In genomic region chr3:186849392-186849975, GRCh38 we compare ENCODE assay signal across 7 cellular contexts. TPM values are rescaled to one million over a fixed set of nuclear protein-coding genes. Genes with fewer than 3 reads are reported as not detected.
A peak's percentile ranks its signal among the peaks of the same experiment; 100 is the strongest.
DNase-seq lines count a peak whose midpoint lies in the region; ATAC-seq lines count a peak whose summit lies in the region.

No MANE protein-coding gene starts in this region.

- no peak overlapping the region for H3K4me2 ChIP-seq in neuronal stem cell (ENCODE audit: insufficient read depth, low read length, poor library complexity, severe bottlenecking)

- no peak overlapping the region for H2AK5ac ChIP-seq in neuronal stem cell (ENCODE audit: low read depth, low read length)

- no peak overlapping the region for H3K4ac ChIP-seq in neuronal stem cell (ENCODE audit: low read length)

- no peaks in the 10 kb centered on the region for H3K79me1 ChIP-seq in neuronal stem cell (ENCODE audit: low read depth, low read length)

- no peak overlapping the region for H3K9ac ChIP-seq in neuronal stem cell (ENCODE audit: low read depth, low read length, poor library complexity)

- H3K27me3 Mint-ChIP-seq in activated T-helper 2 cell treated with anti-CD3 and anti-CD28 coated beads, Interferon-gamma antibody, Interleukin-2, Interleukin-4, amounts not matched to agents 10 μg/mL and 5 μg/mL and 100 μg/mL, durations not matched to agents 14 hours and 24 hours and 36 hours (ENCODE audit: low read depth): peaks cover 15% of the 10 kb centered on the region

- H3K4me1 Mint-ChIP-seq in activated T-helper 2 cell treated with anti-CD3 and anti-CD28 coated beads, Interferon-gamma antibody, Interleukin-2, Interleukin-4, amounts not matched to agents 10 μg/mL and 5 μg/mL and 100 μg/mL, durations not matched to agents 14 hours and 24 hours and 36 hours (ENCODE audit: low read depth): peaks cover 13% of the 10 kb centered on the region

- peak overlapping the region; percentile 3 for H3K27ac Mint-ChIP-seq in activated T-helper 2 cell treated with anti-CD3 and anti-CD28 coated beads, Interferon-gamma antibody, Interleukin-2, Interleukin-4, amounts not matched to agents 10 μg/mL and 5 μg/mL and 100 μg/mL, durations not matched to agents 14 hours and 24 hours and 36 hours

- no peaks in the 10 kb centered on the region for H3K9me3 ChIP-seq in neuronal stem cell (replicated peaks in 1 of 2; ENCODE audit: control insufficient read depth in 2 of 2, insufficient read depth in 1 of 2, low read depth in 1 of 2, low read length in 2 of 2)

- peaks cover 0 to 16% (median 0%) of the 10 kb centered on the region in 3 experiments for H3K27me3 ChIP-seq in neuronal stem cell (ENCODE audit: control insufficient read depth in 3 of 3, insufficient read depth in 3 of 3, low read depth in 1 of 3, low read length in 3 of 3)

- peaks cover 6% of the 10 kb centered on the region for H3K36me3 Mint-ChIP-seq in activated T-helper 2 cell treated with anti-CD3 and anti-CD28 coated beads, Interferon-gamma antibody, Interleukin-2, Interleukin-4, amounts not matched to agents 10 μg/mL and 5 μg/mL and 100 μg/mL, durations not matched to agents 14 hours and 24 hours and 36 hours (ENCODE audit: low read depth)

- H2AFZ ChIP-seq in neuronal stem cell (ENCODE audit: low read length): no peak overlapping the region

- no peak overlapping the region for H4K91ac ChIP-seq in neuronal stem cell (ENCODE audit: low read depth, low read length, poor library complexity)

- intact Hi-C loops in activated T-helper 2 cell treated with anti-CD3 and anti-CD28 coated beads, Interferon-gamma antibody, Interleukin-2, Interleukin-4, amounts not matched to agents 10 μg/mL and 5 μg/mL and 100 μg/mL, durations not matched to agents 14 hours and 24 hours and 36 hours (cut with micrococcal nuclease): loop anchor here (1.0 to 5.0 kb wide), 3 partner anchors 33 to 316 kb away; partner anchors contain the start of gene ST6GAL1

- no peak overlapping the region for H3K4me3 Mint-ChIP-seq in activated T-helper 2 cell treated with anti-CD3 and anti-CD28 coated beads, Interferon-gamma antibody, Interleukin-2, Interleukin-4, amounts not matched to agents 10 μg/mL and 5 μg/mL and 100 μg/mL, durations not matched to agents 14 hours and 24 hours and 36 hours (ENCODE audit: low read depth)

- no peak overlapping the region for H2BK5ac ChIP-seq in neuronal stem cell (ENCODE audit: low read length)

- H2BK15ac ChIP-seq in neuronal stem cell (ENCODE audit: low read length): no peak overlapping the region

- H3K14ac ChIP-seq in neuronal stem cell (ENCODE audit: low read length): no peak overlapping the region

- no peak overlapping the region for H3K23ac ChIP-seq in neuronal stem cell (ENCODE audit: low read depth, low read length, poor library complexity)

- DNase-seq in EL (peak; percentile 13), NCI-H1417 treated with DMSO at 0.1 percent for 48 hours (lab: John Stamatoyannopoulos, UW) (peak; percentile 37), kidney glomerular epithelial cell (lab: John Stamatoyannopoulos, UW) (peak; percentile 32), neuronal stem cell (ENCODE audit: low spot score) (no peak)
- DNase-seq in activated T-helper 2 cell treated with anti-CD3 and anti-CD28 coated beads, Interferon-gamma antibody, Interleukin-2, Interleukin-4, amounts not matched to agents 10 μg/mL and 5 μg/mL and 100 μg/mL, durations not matched to agents 14 hours and 24 hours and 36 hours (ENCODE audit: low spot score): no peak

- H3K9me3 Mint-ChIP-seq in activated T-helper 2 cell treated with anti-CD3 and anti-CD28 coated beads, Interferon-gamma antibody, Interleukin-2, Interleukin-4, amounts not matched to agents 10 μg/mL and 5 μg/mL and 100 μg/mL, durations not matched to agents 14 hours and 24 hours and 36 hours: peaks cover 4% of the 10 kb centered on the region

- no peak overlapping the region for H4K8ac ChIP-seq in neuronal stem cell (ENCODE audit: low read depth, low read length)

- no peak overlapping the region for H2BK12ac ChIP-seq in neuronal stem cell (ENCODE audit: low read length)

- H3K4me1 ChIP-seq in neuronal stem cell (ENCODE audit: control insufficient read depth in 2 of 2, insufficient read depth in 1 of 2, low read depth in 1 of 2, low read length in 2 of 2): peaks cover 0 to 2% of the 10 kb centered on the region in 2 donors

- H3K4me3 ChIP-seq in neuronal stem cell (ENCODE audit: low read length in 2 of 2): no peak overlapping the region

- WGBS in neuronal stem cell (ENCODE audit: extremely low coverage in 2 of 2, insufficient read length in 2 of 2, insufficient replicate concordance in 1 of 2), 2 donors: no CpG with 5 or more reads among the region's 1 CpG

- no peaks in the 10 kb centered on the region for H3K36me3 ChIP-seq in neuronal stem cell (replicated peaks in 1 of 2; ENCODE audit: control insufficient read depth in 2 of 2, insufficient read depth in 2 of 2, low read length in 2 of 2)

- no peak overlapping the region for H3K27ac ChIP-seq in neuronal stem cell (replicated peaks; ENCODE audit: low read length)

- ATAC-seq in GM21619 (IDR thresholded peaks at IDR 0.05; ENCODE audit: unreplicated experiment) (peak; percentile 78), GM21515 (IDR thresholded peaks at IDR 0.05; ENCODE audit: unreplicated experiment) (no peak)

- no peak overlapping the region for H2BK120ac ChIP-seq in neuronal stem cell (ENCODE audit: low read depth, low read length)

- H3K18ac ChIP-seq in neuronal stem cell (ENCODE audit: low read length): no peak overlapping the region

RNA-seq across cellular contexts. Expression of gene ADIPOQ, which starts 7.0 kb away (rescaled TPM):
- total RNA-seq in activated T-helper 2 cell treated with anti-CD3 and anti-CD28 coated beads, Interferon-gamma antibody, Interleukin-2, Interleukin-4, amounts not matched to agents 10 μg/mL and 5 μg/mL and 100 μg/mL, durations not matched to agents 14 hours and 24 hours and 36 hours: not detected in 2 replicates
- not detected for polyA plus RNA-seq in neuronal stem cell (2013, experiment 1 of 2)
- polyA plus RNA-seq in neuronal stem cell (2013, experiment 2 of 2): not detected

RNA-seq across cellular contexts. Expression of gene RFC4, which starts 43.2 kb away (rescaled TPM):
- total RNA-seq in activated T-helper 2 cell treated with anti-CD3 and anti-CD28 coated beads, Interferon-gamma antibody, Interleukin-2, Interleukin-4, amounts not matched to agents 10 μg/mL and 5 μg/mL and 100 μg/mL, durations not matched to agents 14 hours and 24 hours and 36 hours: 97.2 and 105 TPM in 2 replicates
- 91.2 TPM for polyA plus RNA-seq in neuronal stem cell (2013, experiment 1 of 2)
- 92.8 TPM for polyA plus RNA-seq in neuronal stem cell (2013, experiment 2 of 2)

Comparison
In these comparisons a context has a peak if more than half of its experiments do, and no peak if none do; other contexts are left out.
1. DNase-seq: peak in EL (single experiment), NCI-H1417 treated with DMSO at 0.1 percent for 48 hours (single experiment) and kidney glomerular epithelial cell (single experiment); none in activated T-helper 2 cell treated with anti-CD3 and anti-CD28 coated beads, Interferon-gamma antibody, Interleukin-2, Interleukin-4, amounts not matched to agents 10 μg/mL and 5 μg/mL and 100 μg/mL, durations not matched to agents 14 hours and 24 hours and 36 hours (single experiment) and neuronal stem cell (single experiment).